In the genomic region with DNA sequence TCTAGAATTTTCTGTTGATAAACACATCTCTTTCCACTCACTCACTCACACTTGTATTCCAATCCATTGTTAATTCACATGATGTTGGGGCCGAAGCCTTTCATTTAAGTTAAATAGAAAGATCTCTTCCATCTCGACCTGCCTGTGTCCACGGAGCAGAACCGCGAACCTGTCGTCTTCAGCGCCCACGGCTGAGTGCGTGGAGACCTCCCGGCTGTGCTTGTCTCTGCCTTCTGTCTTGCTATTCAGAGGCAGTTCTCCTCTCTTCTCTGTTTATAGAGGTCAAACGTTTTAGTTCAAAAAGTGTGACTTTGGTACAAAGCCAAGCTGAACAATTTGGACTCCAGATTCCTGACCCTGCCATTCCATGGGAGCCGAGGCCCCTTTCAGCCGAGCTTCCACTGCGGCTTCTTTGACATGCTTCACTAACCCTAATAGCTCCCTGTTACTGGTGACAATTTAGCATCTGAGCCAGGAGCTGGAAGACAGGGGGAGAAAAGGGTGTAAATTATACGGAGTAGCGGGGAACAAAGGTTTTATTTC, we compare ENCODE assay signal across 20 cellular contexts.
DNase-seq lines count a peak whose midpoint lies in the region; ATAC-seq and TF ChIP-seq lines count a peak whose summit lies in the region.
"Had no signal": no experiment of that assay in that cellular context is flagged by ENCODE, and none has a peak within 500 bp of the region (broad histone marks: within the 10 kb centered on the region; RNA-seq: fewer than 3 reads in every experiment).

No MANE protein-coding gene starts in this region.

- H4K20me1 ChIP-seq in neural cell (ENCODE audit: insufficient read depth) = no peaks in the 10 kb centered on the region

- H2AFZ ChIP-seq in neural cell (ENCODE audit: low read depth, low read length) = no peak overlapping the region

- H3K9me2 ChIP-seq in neural cell (ENCODE audit: insufficient read depth, low read length) = no peaks in the 10 kb centered on the region

- no peak overlapping the region for H3K4me2 ChIP-seq in neural cell (ENCODE audit: low read length)

- H3K27ac ChIP-seq in neural cell (ENCODE audit: low read length) = no peak overlapping the region
- H3K27ac ChIP-seq: C4-2B, Peyer's patch, SJCRH30 had no signal

- H3K9ac ChIP-seq in neural cell (ENCODE audit: low read length) = no peak overlapping the region

- in situ Hi-C loops in ACHN (cut with HindIII; ENCODE audit: low pct_ligation_motif_present, low pct_unique_long_range_greater_than_20kb, low sequenced_read_pairs) = no loop called here

- no peak for TF ChIP-seq CTCF in neural cell (IDR thresholded peaks at IDR 0.05; ENCODE audit: poor library complexity, severe bottlenecking)

- no peak for ATAC-seq in GM19397 (IDR thresholded peaks at IDR 0.05; ENCODE audit: unreplicated experiment)

- H3K9me3 ChIP-seq in neural cell (ENCODE audit: low read length) = no peaks in the 10 kb centered on the region
- H3K9me3 ChIP-seq: Peyer's patch, SJCRH30 had no signal

- H3F3A ChIP-seq in neural cell (ENCODE audit: insufficient read depth, low read length, poor library complexity, severe bottlenecking) = no peaks in the 10 kb centered on the region

- peaks cover 69% of the 10 kb centered on the region for H3K27me3 ChIP-seq in neural cell (ENCODE audit: insufficient read depth, low read depth, low read length)
- H3K27me3 ChIP-seq: Peyer's patch, SJCRH30 had no signal

- H3K36me3 ChIP-seq in neural cell (ENCODE audit: insufficient read depth, low read length) = no peaks in the 10 kb centered on the region
- H3K36me3 ChIP-seq: Peyer's patch, SJCRH30 had no signal

- no peak for TF ChIP-seq EP300 in neural cell (conservative IDR thresholded peaks at IDR 0.05; ENCODE audit: poor library complexity, severe bottlenecking)

- H3K4me3 ChIP-seq in neural cell (ENCODE audit: low read length) = peak overlapping the region; percentile 24
- H3K4me3 ChIP-seq: Peyer's patch, SJCRH30 had no signal

- no peaks in the 10 kb centered on the region for H3K79me2 ChIP-seq in neural cell (replicated peaks; ENCODE audit: insufficient read depth, low read length)

- DNase-seq in DMS79 treated with DMSO at 0.1 percent for 48 hours (lab: John Stamatoyannopoulos, UW) = peak; percentile 72
- DNase-seq in ecto neural progenitor cell (ENCODE audit: low spot score) = peak; percentile 49
- DNase-seq in retina = peak; percentile 64
- DNase-seq in hippocampal formation (lab: John Stamatoyannopoulos, UW) = no peak
- DNase-seq in ACHN = no peak
- DNase-seq in NCI-H1694 (lab: John Stamatoyannopoulos, UW) = no peak
- DNase-seq: DMS53; H7; Karpas-422; NCI-H1436 treated with DMSO at 0.1 percent for 48 hours; NCI-H2029 treated with DMSO at 0.1 percent for 48 hours; NCI-H226; NCI-H510A treated with DMSO at 0.1 percent for 48 hours; NCI-H774; NK-92 treated with Interleukin-12 subunit alpha and Interleukin-12 subunit beta, amount 100 ng/mL, for 24 hours; SJCRH30 had no signal

- TF ChIP-seq RAD21 in neural cell (conservative IDR thresholded peaks at IDR 0.05) = no peak

TF ChIP-seq in neural cell, 6 proteins besides CTCF, POLR2A, EP300 and RAD21:
- TF ChIP-seq TAF1 (IDR thresholded peaks at IDR 0.05; ENCODE audit: low read depth) (no peak), POLR2AphosphoS5 (IDR thresholded peaks at IDR 0.05) (no peak), SMC3 (conservative IDR thresholded peaks at IDR 0.05; ENCODE audit: poor library complexity) (no peak), EZH2 (IDR thresholded peaks at IDR 0.05; ENCODE audit: borderline replicate concordance, insufficient read depth, low read length, poor library complexity, severe bottlenecking) (no peak), MXI1 (conservative IDR thresholded peaks at IDR 0.05; ENCODE audit: poor library complexity, severe bottlenecking) (no peak)
- TF ChIP-seq, protein P1, sequence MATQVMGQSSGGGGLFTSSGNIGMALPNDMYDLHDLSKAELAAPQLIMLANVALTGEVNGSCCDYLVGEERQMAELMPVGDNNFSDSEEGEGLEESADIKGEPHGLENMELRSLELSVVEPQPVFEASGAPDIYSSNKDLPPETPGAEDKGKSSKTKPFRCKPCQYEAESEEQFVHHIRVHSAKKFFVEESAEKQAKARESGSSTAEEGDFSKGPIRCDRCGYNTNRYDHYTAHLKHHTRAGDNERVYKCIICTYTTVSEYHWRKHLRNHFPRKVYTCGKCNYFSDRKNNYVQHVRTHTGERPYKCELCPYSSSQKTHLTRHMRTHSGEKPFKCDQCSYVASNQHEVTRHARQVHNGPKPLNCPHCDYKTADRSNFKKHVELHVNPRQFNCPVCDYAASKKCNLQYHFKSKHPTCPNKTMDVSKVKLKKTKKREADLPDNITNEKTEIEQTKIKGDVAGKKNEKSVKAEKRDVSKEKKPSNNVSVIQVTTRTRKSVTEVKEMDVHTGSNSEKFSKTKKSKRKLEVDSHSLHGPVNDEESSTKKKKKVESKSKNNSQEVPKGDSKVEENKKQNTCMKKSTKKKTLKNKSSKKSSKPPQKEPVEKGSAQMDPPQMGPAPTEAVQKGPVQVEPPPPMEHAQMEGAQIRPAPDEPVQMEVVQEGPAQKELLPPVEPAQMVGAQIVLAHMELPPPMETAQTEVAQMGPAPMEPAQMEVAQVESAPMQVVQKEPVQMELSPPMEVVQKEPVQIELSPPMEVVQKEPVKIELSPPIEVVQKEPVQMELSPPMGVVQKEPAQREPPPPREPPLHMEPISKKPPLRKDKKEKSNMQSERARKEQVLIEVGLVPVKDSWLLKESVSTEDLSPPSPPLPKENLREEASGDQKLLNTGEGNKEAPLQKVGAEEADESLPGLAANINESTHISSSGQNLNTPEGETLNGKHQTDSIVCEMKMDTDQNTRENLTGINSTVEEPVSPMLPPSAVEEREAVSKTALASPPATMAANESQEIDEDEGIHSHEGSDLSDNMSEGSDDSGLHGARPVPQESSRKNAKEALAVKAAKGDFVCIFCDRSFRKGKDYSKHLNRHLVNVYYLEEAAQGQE (IDR thresholded peaks at IDR 0.05; ENCODE audit: borderline replicate concordance) = no peak

Comparison
In these comparisons a context has a peak if more than half of its experiments do, and no peak if none do; other contexts are left out.
1. DNase-seq: peak in DMS79 treated with DMSO at 0.1 percent for 48 hours (single experiment), ecto neural progenitor cell (single experiment) and retina (single experiment); none in hippocampal formation (0 of 2), ACHN (single experiment) and NCI-H1694 (single experiment).